Comparison of ENCODE assay signal across 31 cellular contexts in genomic region chr4:85864806-85865205, GRCh38.
"Had no signal": no experiment of that assay in that cellular context is flagged by ENCODE, and none has a peak within 500 bp of the region (broad histone marks: within the 10 kb centered on the region; RNA-seq: fewer than 3 reads in every experiment).

No MANE protein-coding gene starts in this region.

- H3K9ac ChIP-seq: SK-N-SH had no signal

- H3K4me3 ChIP-seq: adrenal gland, MG63, Peyer's patch, SJSA1 had no signal

- H3K27me3 ChIP-seq: adrenal gland, MG63, Peyer's patch, SJSA1 had no signal

- H3K27ac ChIP-seq: adrenal gland, Peyer's patch, SJSA1, VCaP had no signal

- H3K36me3 ChIP-seq: adrenal gland, MG63, Peyer's patch, SJSA1 had no signal

- ATAC-seq: activated naive CD4-positive, alpha-beta T cell treated with anti-CD3 and anti-CD28 coated beads, Interleukin-2, amount 50 U/mL, for 72 hours; activated T-cell treated with anti-CD3 and anti-CD28 coated beads, Interleukin-2, amount 50 U/mL, for 4 hours had no signal

- H3K9me3 ChIP-seq: adrenal gland, MG63, Peyer's patch, SJSA1, SK-N-SH had no signal

- DNase-seq: activated B cell treated with CpG ODN at 0.5 μM for 24 hours; activated CD4-positive, alpha-beta memory T cell treated with anti-CD3 and anti-CD28 coated beads for 36 hours; activated CD4-positive, alpha-beta T cell treated with anti-CD3 and anti-CD28 coated beads for 4 hours; activated CD4-positive, alpha-beta T cell treated with anti-CD3 and anti-CD28 coated beads, Interleukin-2, amount 50 U/mL, for 1 hour; activated CD4-positive, CD25-positive, alpha-beta regulatory T cell treated with anti-CD3 and anti-CD28 coated beads, Interleukin-2, amount 50 U/mL, for 72 hours; activated CD8-positive, alpha-beta memory T cell treated with anti-CD3 and anti-CD28 coated beads, Interleukin-2, amount 50 U/mL, for 4 hours; activated gamma-delta T cell treated with Interleukin-2 at 50 U/mL for 16 hours; activated naive CD4-positive, alpha-beta T cell treated with anti-CD3 and anti-CD28 coated beads for 36 hours; activated T-cell treated with anti-CD3 and anti-CD28 coated beads for 4 hours; activated T-cell treated with anti-CD3 and anti-CD28 coated beads, Interleukin-2, amount 50 U/mL, for 4 hours; adrenal gland; caudate nucleus; cerebellar nuclear complex; Kasumi-1; KG1; MG63; NCI-H1092 treated with DMSO at 0.1 percent for 48 hours; NCI-H1417; NCI-H146; NCI-H187; NCI-H2029 treated with DMSO at 0.1 percent for 48 hours; NCI-H2107; NCI-H345; NCI-H524 treated with DMSO at 0.1 percent for 48 hours; Peyer's patch; RPMI8226; SHP77 treated with DMSO at 0.1 percent for 48 hours; SK-N-SH had no signal

- H3K4me2 ChIP-seq: SK-N-SH had no signal
